1 cellular context compared by ENCODE assay signal in the genomic region with DNA sequence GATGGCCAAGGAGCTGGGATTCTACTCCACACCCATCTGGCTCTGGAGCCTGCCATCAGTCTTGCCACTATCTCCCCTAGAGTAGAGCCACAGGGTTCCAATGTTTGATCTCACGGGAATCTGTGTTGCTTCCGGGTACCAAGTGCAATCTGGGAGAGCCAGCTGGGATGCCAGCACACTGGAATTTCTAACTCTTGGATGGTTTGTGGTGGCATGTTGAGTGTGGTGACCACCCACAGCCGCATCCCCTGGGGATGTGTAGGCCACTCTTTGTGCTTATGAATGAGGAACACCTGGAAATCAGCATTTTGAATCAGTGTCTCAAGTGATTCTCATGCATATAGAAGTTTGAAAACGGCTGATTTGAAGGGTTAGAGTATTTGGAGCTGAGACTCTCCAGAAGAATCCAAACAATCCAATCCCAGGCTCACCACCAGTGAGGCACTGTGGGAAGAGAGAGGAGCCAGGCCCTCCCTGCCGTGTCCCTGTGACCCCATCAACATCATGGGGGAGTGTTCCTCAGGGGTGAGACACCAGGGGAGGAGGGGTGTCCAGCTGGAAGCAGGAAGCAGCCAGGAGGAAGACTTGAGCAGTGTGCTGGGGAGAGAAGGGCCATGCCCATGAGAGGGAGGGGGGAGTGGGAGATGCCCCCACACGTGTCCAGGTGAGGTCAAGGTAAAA.
TF ChIP-seq lines count a peak whose summit lies in the region.

No MANE protein-coding gene starts in this region.

TF ChIP-seq in A549, 52 proteins besides CTCF, POLR2A, EP300 and RAD21:
- no peak for TF ChIP-seq ELK1 (IDR thresholded peaks at IDR 0.05; ENCODE audit: low read depth, low read length)
- no peak for TF ChIP-seq RNF2 (IDR thresholded peaks at IDR 0.05; ENCODE audit: borderline replicate concordance, low read depth)
- no peak for TF ChIP-seq NPAS2 (CRISPR knock-in tag; IDR thresholded peaks at IDR 0.05; ENCODE audit: borderline replicate concordance)
- no peak for TF ChIP-seq KDM5A (IDR thresholded peaks at IDR 0.05)
- TF ChIP-seq ZC3H11A (IDR thresholded peaks at IDR 0.05), result no peak
- no peak for TF ChIP-seq RCOR1 (IDR thresholded peaks at IDR 0.05; ENCODE audit: low read depth, low read length)
- TF ChIP-seq CBX8 (IDR thresholded peaks at IDR 0.05), result no peak
- TF ChIP-seq TP53 (CRISPR knock-in tag; IDR thresholded peaks at IDR 0.05), result no peak
- TF ChIP-seq, protein P1, sequence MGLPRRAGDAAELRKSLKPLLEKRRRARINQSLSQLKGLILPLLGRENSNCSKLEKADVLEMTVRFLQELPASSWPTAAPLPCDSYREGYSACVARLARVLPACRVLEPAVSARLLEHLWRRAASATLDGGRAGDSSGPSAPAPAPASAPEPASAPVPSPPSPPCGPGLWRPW (IDR thresholded peaks at IDR 0.05), result no peak
- TF ChIP-seq CBX2 (IDR thresholded peaks at IDR 0.05; ENCODE audit: borderline replicate concordance, low read depth), result no peak
- no peak for TF ChIP-seq BCL3 (IDR thresholded peaks at IDR 0.05)
- TF ChIP-seq TFCP2L1 (CRISPR knock-in tag; IDR thresholded peaks at IDR 0.05), result no peak
